2 cellular contexts compared by ENCODE assay signal in genomic region chr19:681638-682037, GRCh38.
TF ChIP-seq lines count a peak whose summit lies in the region.

No MANE protein-coding gene starts in this region.

TF ChIP-seq in SK-N-SH, 30 proteins besides CTCF, POLR2A, EP300 and RAD21:
- TF ChIP-seq TAF1 (IDR thresholded peaks at IDR 0.05; ENCODE audit: borderline replicate concordance, low read depth, low read length) (no peak), FOSL2 (IDR thresholded peaks at IDR 0.05; ENCODE audit: borderline replicate concordance, low read depth) (no peak), YY1 (IDR thresholded peaks at IDR 0.05; ENCODE audit: low read depth) (no peak), POLR2AphosphoS5 (IDR thresholded peaks at IDR 0.05; ENCODE audit: low read depth, low read length) (no peak), SIN3A (IDR thresholded peaks at IDR 0.05; ENCODE audit: borderline replicate concordance, low read depth, low read length) (no peak)

TF ChIP-seq in SK-N-SH treated with all-trans-retinoic acid at 6 μM for 48 hours, 23 proteins besides CTCF, POLR2A, EP300 and RAD21:
- TF ChIP-seq TCF4 (CRISPR knock-in tag; IDR thresholded peaks at IDR 0.05; ENCODE audit: borderline replicate concordance) (no peak), ZNF565 (CRISPR knock-in tag; conservative IDR thresholded peaks at IDR 0.05; ENCODE audit: low read depth) (no peak), PPARA (CRISPR knock-in tag; IDR thresholded peaks at IDR 0.05; ENCODE audit: borderline replicate concordance) (no peak), POU6F1 (CRISPR knock-in tag; IDR thresholded peaks at IDR 0.05; ENCODE audit: borderline replicate concordance, low read depth) (no peak), ARNTL (CRISPR knock-in tag; IDR thresholded peaks at IDR 0.05; ENCODE audit: borderline replicate concordance, low read depth) (no peak), BACH2 (CRISPR knock-in tag; IDR thresholded peaks at IDR 0.05; ENCODE audit: borderline replicate concordance) (no peak), OSR1 (CRISPR knock-in tag; IDR thresholded peaks at IDR 0.05) (no peak), ZNF8 (CRISPR knock-in tag; IDR thresholded peaks at IDR 0.05) (no peak), ZC3H10 (CRISPR knock-in tag; IDR thresholded peaks at IDR 0.05) (no peak), ZFP3 (CRISPR knock-in tag; IDR thresholded peaks at IDR 0.05) (no peak), ZNF70 (CRISPR knock-in tag; IDR thresholded peaks at IDR 0.05) (no peak), ZFP30 (CRISPR knock-in tag; IDR thresholded peaks at IDR 0.05) (no peak), RARB (CRISPR knock-in tag; IDR thresholded peaks at IDR 0.05) (no peak), CSRNP3 (CRISPR knock-in tag; IDR thresholded peaks at IDR 0.05) (no peak), CSDC2 (CRISPR knock-in tag; IDR thresholded peaks at IDR 0.05) (no peak), SNAI2 (CRISPR knock-in tag; IDR thresholded peaks at IDR 0.05) (no peak), TOX (CRISPR knock-in tag; IDR thresholded peaks at IDR 0.05; ENCODE audit: borderline replicate concordance) (no peak), CREB5 (CRISPR knock-in tag; IDR thresholded peaks at IDR 0.05; ENCODE audit: low read depth) (no peak)
